1 cellular context compared by ENCODE assay signal in the genomic region with DNA sequence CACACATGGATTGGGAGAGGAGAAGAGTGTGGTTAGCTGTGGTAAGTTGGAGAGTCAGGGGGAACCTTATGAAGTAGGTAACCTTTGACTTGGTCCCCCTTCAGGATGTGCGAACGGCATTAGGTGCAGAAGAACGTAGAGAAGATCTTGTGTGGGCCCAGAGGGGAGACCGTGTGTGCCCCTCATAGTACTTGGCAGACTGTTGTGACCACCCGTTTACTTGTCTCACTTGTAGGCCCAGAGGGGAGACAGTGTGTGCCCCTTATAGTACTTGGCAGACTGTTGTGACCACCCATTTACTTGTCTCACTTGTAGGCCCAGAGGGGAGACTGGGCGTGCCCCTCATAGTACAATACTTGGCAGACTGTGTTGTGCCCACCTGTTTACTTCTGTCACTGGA.
A peak's percentile ranks its signal among the peaks of the same experiment; 100 is the strongest.
TF ChIP-seq lines count a peak whose summit lies in the region.

No MANE protein-coding gene starts in this region.

TF ChIP-seq in H1, 55 proteins besides CTCF, POLR2A, EP300 and RAD21:
- 0 out of 2 replicates have a peak, but pooled peaks have one; percentile 54 for TF ChIP-seq POLR2AphosphoS5 (IDR thresholded peaks at IDR 0.05; ENCODE audit: low read depth, low read length)
- no peak for TF ChIP-seq EGR1 (IDR thresholded peaks at IDR 0.05; ENCODE audit: borderline replicate concordance, low read depth, low read length)
